In the genomic region with DNA sequence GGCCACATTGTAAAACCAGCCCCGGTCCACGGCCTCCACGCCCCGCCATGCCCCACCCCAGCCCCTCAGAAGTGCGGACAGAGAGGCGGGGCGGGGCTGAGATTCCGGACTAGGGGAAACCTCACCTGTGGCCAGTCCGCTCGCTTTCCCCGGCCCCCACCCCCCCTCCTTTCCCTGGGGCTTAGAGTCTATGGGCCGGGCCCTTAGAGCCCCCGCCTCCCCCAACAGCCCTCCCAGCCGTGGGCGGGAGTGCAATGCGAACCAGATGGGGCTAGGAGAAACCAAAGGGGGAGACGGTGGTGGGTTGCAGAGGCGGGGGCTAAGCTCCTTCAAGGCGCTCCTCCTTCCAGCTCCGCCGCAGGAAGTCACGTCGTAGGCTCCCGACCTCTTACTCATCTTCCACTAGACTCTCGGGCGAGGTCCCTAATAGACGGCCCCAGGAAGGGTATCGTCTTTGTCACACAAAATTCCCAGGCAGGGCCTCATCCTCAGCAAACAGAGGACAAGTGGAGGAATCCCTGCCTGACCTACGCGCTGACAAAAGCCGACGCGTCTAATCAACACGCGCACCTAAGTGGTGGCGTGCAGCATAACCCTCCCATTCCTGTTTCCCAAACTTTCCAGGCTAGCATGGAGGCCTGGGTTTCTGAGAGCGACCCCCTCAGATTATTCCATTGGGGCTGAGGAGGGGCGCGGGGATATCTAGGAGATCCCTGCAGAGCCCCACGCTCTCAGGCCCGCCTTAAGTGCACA, we compare ENCODE assay signal across 8 cellular contexts. TPM values are rescaled to one million over a fixed set of nuclear protein-coding genes. Genes with fewer than 3 reads are reported as not detected.
DNase-seq lines count a peak whose midpoint lies in the region; ATAC-seq and TF ChIP-seq lines count a peak whose summit lies in the region.

No MANE protein-coding gene starts in this region.

- peaks cover 16% of the 10 kb centered on the region for H3K36me3 ChIP-seq in thoracic aorta

- H3K27me3 ChIP-seq in HL-60 (ENCODE audit: insufficient read depth, poor library complexity, severe bottlenecking) (no peaks in the 10 kb centered on the region), thoracic aorta (replicated peaks; ENCODE audit: insufficient read depth) (no peaks in the 10 kb centered on the region)

- TF ChIP-seq CTCF in HL-60 (IDR thresholded peaks at IDR 0.05; ENCODE audit: insufficient read depth, low read length) (no peak), foreskin fibroblast (IDR thresholded peaks at IDR 0.05; ENCODE audit: low read depth, low read length) (no peak), thoracic aorta (IDR thresholded peaks at IDR 0.05) (no peak)

- H3K4me1 ChIP-seq in thoracic aorta (ENCODE audit: control insufficient read depth in 1 of 2, low read depth in 2 of 2) = peaks cover 30 to 37% of the 10 kb centered on the region in 2 donors

- DNase-seq in COLO829 (ENCODE audit: low spot score) = peak; percentile 78
- DNase-seq in HL-60 (ENCODE audit: low read depth in 1 of 2, low spot score in 1 of 2) = peak in 1 of 2 experiments; percentile 47
- DNase-seq in RPMI8226 = peak; percentile 86
- peak; percentile 93 for DNase-seq in activated effector memory CD4-positive, alpha-beta T cell treated with anti-CD3 and anti-CD28 coated beads, Interleukin-2, amount 50 U/mL, for 16 hours
- DNase-seq in foreskin fibroblast = peak; percentile 99 to 100
- DNase-seq in non-pigmented ciliary epithelial cell (ENCODE audit: low read depth) = peak; percentile 77
- peak; percentile 81 for DNase-seq in thoracic aorta (ENCODE audit: low spot score)

- peak overlapping the region; percentile 40 for H3K4me3 ChIP-seq in HL-60 (replicated peaks; ENCODE audit: insufficient read depth, low read length)
- H3K4me3 ChIP-seq in foreskin fibroblast (ENCODE audit: low read depth in 1 of 2, low read length in 2 of 2) = peak overlapping the region; percentile 66 to 74
- peak overlapping the region; percentile 86 for H3K4me3 ChIP-seq in thoracic aorta

- ATAC-seq in GM19452 (IDR thresholded peaks at IDR 0.05; ENCODE audit: unreplicated experiment) (peak; percentile 31), thoracic aorta (ENCODE audit: insufficient number of reproducible peaks, low FRiP score, low read depth) (peak; percentile 18)

- peak overlapping the region; percentile 83 for H3K27ac ChIP-seq in HL-60 (replicated peaks)
- peak overlapping the region; percentile 99 for H3K27ac ChIP-seq in thoracic aorta

- no peaks in the 10 kb centered on the region for H3K9me3 ChIP-seq in thoracic aorta

RNA-seq across cellular contexts. Expression of gene NAB2, which starts 1.0 kb away (rescaled TPM):
- 10 to 100 TPM; 30.5 to 39.3 TPM for total RNA-seq in thoracic aorta

RNA-seq across cellular contexts. Expression of gene NEMP1, which starts 9.3 kb away (rescaled TPM):
- 1 to 10 TPM; 6.6 to 6.9 TPM for total RNA-seq in thoracic aorta

RNA-seq across cellular contexts. Expression of gene STAT6, which starts 23.3 kb away (rescaled TPM):
- 100 to 1,000 TPM; 133 to 185 TPM for total RNA-seq in thoracic aorta

RNA-seq across cellular contexts. Expression of gene MYO1A, which starts 37.9 kb away (rescaled TPM):
- 1 to 10 TPM; 1.7 to 2.2 TPM for total RNA-seq in thoracic aorta

RNA-seq across cellular contexts. Expression of gene LRP1, which starts 40.4 kb away (rescaled TPM):
- 100 to 1,000 TPM; 663 to 755 TPM for total RNA-seq in thoracic aorta
